ENCODE assay signal across 20 cellular contexts in the genomic region with DNA sequence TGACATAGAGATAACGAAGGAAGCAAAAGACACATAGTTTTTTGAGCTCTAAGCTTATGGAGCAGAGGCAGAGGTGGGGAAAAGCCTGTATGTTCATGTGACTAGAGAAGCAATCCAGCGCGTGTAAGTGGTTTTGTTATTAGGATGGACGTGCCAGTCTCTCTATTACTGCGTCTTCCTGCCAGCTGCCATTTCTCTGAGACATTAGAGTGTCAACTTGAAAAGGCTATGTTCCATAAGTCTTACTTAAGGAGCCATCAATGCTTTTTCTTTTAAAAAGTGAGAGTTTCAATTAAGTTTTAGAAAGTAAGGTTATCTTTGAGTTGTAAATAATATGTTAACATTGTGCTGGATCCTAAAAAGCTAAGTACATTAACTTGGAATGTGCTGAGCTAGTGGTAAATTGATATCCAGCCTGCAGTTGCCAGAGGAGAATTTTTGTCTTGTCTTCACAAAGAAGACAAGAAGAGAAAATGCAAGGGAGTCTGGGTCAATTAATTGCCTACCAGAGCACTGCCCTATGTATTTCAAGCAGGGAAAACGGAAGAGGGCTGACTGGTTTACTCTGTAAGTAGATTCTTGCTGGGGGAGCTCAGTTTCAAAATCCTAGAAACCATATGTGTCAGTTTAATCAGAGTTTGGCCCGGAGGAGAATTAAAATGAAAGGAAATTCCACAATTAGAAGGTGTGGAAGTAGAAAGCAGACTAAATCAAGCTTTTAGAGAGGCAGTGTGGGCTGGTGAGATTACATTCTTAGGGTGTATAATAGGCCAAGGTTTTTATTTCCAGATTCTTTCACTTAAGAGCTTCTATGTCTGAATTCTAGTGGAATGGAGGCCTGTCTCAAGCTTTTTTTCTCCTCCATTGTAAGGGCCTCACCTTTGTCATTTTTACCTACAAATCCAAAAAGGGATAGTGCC.
DNase-seq lines count a peak whose midpoint lies in the region; ATAC-seq and TF ChIP-seq lines count a peak whose summit lies in the region.
"Had no signal": no experiment of that assay in that cellular context is flagged by ENCODE, and none has a peak within 500 bp of the region (broad histone marks: within the 10 kb centered on the region; RNA-seq: fewer than 3 reads in every experiment).

No MANE protein-coding gene starts in this region.

- intact Hi-C loops in IMR-90 (cut with micrococcal nuclease) (no loop called here), mucosa of descending colon (cut with DNase I, micrococcal nuclease) (no loop called here)

- H3K36me3 ChIP-seq in ACC112 (ENCODE audit: insufficient read depth, low read length) (no peaks in the 10 kb centered on the region), IMR-90 (ENCODE audit: control insufficient read depth, insufficient read depth, low read length) (no peaks in the 10 kb centered on the region), fibroblast of lung (ENCODE audit: control insufficient read depth, insufficient read depth, low read length) (no peaks in the 10 kb centered on the region), neuronal stem cell (replicated peaks in 1 of 2; ENCODE audit: control insufficient read depth in 2 of 2, insufficient read depth in 2 of 2, low read length in 2 of 2) (no peaks in the 10 kb centered on the region), mucosa of descending colon (ENCODE audit: low read depth) (no peaks in the 10 kb centered on the region)
- H3K36me3 ChIP-seq: heart right ventricle, transverse colon had no signal

- H3K18ac ChIP-seq in IMR-90 (ENCODE audit: low read depth, low read length), result peak overlapping the region; percentile 75; the same call in 1 of the 2 replicates
- no peak overlapping the region for H3K18ac ChIP-seq in neuronal stem cell (ENCODE audit: low read length)

- H3K9me3 ChIP-seq in IMR-90 (ENCODE audit: control insufficient read depth, insufficient read depth, low read length) (no peaks in the 10 kb centered on the region), fibroblast of lung (ENCODE audit: control insufficient read depth, insufficient read depth, low read depth, low read length) (no peaks in the 10 kb centered on the region), neuronal stem cell (replicated peaks in 1 of 2; ENCODE audit: control insufficient read depth in 2 of 2, insufficient read depth in 1 of 2, low read depth in 1 of 2, low read length in 2 of 2) (no peaks in the 10 kb centered on the region), mucosa of descending colon (no peaks in the 10 kb centered on the region)
- H3K9me3 ChIP-seq: heart right ventricle, transverse colon had no signal

- H3K14ac ChIP-seq in IMR-90 (replicated peaks; ENCODE audit: low read depth, low read length) (0 out of 2 replicates have a peak overlapping the region, but pooled peaks have one; percentile 10), neuronal stem cell (ENCODE audit: low read length) (no peak overlapping the region)

- no peaks in the 10 kb centered on the region for H3K9me1 ChIP-seq in IMR-90 (ENCODE audit: insufficient read depth, low read length)

- no peak for TF ChIP-seq CTCF in IMR-90 (conservative IDR thresholded peaks at IDR 0.05; ENCODE audit: low read depth, low read length)
- no peak for TF ChIP-seq CTCF in fibroblast of lung (conservative IDR thresholded peaks at IDR 0.05 in 1 of 2, IDR thresholded peaks at IDR 0.05 in 1 of 2; ENCODE audit: low read depth in 1 of 2, low read length in 2 of 2)
- no peak for TF ChIP-seq CTCF in type B pancreatic cell (conservative IDR thresholded peaks at IDR 0.05)
- no peak for TF ChIP-seq CTCF in mucosa of descending colon (IDR thresholded peaks at IDR 0.05)

- H3K9ac ChIP-seq in IMR-90 (ENCODE audit: low read depth, low read length) (0 out of 2 replicates have a peak overlapping the region, but pooled peaks have one; percentile 14), fibroblast of lung (ENCODE audit: insufficient read depth, low read length) (no peak overlapping the region), neuronal stem cell (ENCODE audit: low read depth, low read length, poor library complexity) (no peak overlapping the region)

- H3K27ac Mint-ChIP-seq in activated CD4-positive, alpha-beta memory T cell treated with anti-CD3 and anti-CD28 coated beads, Interleukin-2, amount 10 ng/mL, durations not matched to agents 7 days and 5 days, result no peak overlapping the region
- H3K27ac Mint-ChIP-seq in type B pancreatic cell, result no peak overlapping the region
- H3K27ac Mint-ChIP-seq: natural killer cell; stimulated activated memory B cell treated with anti-CD40 and anti-IgM and Interleukin-4, amounts not matched to agents 10 μg/mL and 1 μg/mL and 100 μg/mL, for 72 hours; T-helper 1 cell treated with Interleukin-12 subunit alpha and Interleukin-12 subunit beta and Interleukin-4 antibody, amounts not matched to agents 30 μg/mL and 1 μg/mL, for 36 hours had no signal

- H3K27me3 ChIP-seq in ACC112 (ENCODE audit: insufficient read depth, low read length), result no peaks in the 10 kb centered on the region
- H3K27me3 ChIP-seq in IMR-90 (ENCODE audit: control insufficient read depth, insufficient read depth, low read length), result no peaks in the 10 kb centered on the region
- no peaks in the 10 kb centered on the region for H3K27me3 ChIP-seq in fibroblast of lung (ENCODE audit: control insufficient read depth, insufficient read depth, low read length)
- no peaks in the 10 kb centered on the region for H3K27me3 ChIP-seq in neuronal stem cell (ENCODE audit: control insufficient read depth in 3 of 3, insufficient read depth in 3 of 3, low read depth in 1 of 3, low read length in 3 of 3)
- H3K27me3 ChIP-seq: heart right ventricle, transverse colon had no signal

- H2AK5ac ChIP-seq in IMR-90 (ENCODE audit: low read depth, low read length), result 0 out of 2 replicates have a peak overlapping the region, but pooled peaks have one; percentile 28
- no peak overlapping the region for H2AK5ac ChIP-seq in neuronal stem cell (ENCODE audit: low read depth, low read length)

- H4K5ac ChIP-seq in IMR-90 (ENCODE audit: low read depth, low read length), result peak overlapping the region; percentile 75; the same call in 1 of the 2 replicates

- in situ Hi-C loops in IMR-90 (cut with MboI; ENCODE audit: low sequenced_read_pairs), result no loop called here

- no peak overlapping the region for H2BK12ac ChIP-seq in neuronal stem cell (ENCODE audit: low read length)

- no peaks in the 10 kb centered on the region for H3K27me3 Mint-ChIP-seq in activated CD4-positive, alpha-beta memory T cell treated with anti-CD3 and anti-CD28 coated beads, Interleukin-2, amount 10 ng/mL, durations not matched to agents 7 days and 5 days
- no peaks in the 10 kb centered on the region for H3K27me3 Mint-ChIP-seq in type B pancreatic cell
- H3K27me3 Mint-ChIP-seq: stimulated activated memory B cell treated with anti-CD40 and anti-IgM and Interleukin-4, amounts not matched to agents 10 μg/mL and 1 μg/mL and 100 μg/mL, for 72 hours had no signal

- H3K23ac ChIP-seq in IMR-90 (ENCODE audit: low read depth, low read length) (no peak overlapping the region), neuronal stem cell (ENCODE audit: low read depth, low read length, poor library complexity) (no peak overlapping the region)

- H2BK15ac ChIP-seq in IMR-90 (ENCODE audit: low read depth, low read length) (no peak overlapping the region), neuronal stem cell (ENCODE audit: low read length) (no peak overlapping the region)

- no peak overlapping the region for H3K4me3 ChIP-seq in ACC112 (ENCODE audit: low read depth, low read length)
- H3K4me3 ChIP-seq in IMR-90 (ENCODE audit: insufficient read depth, low read depth, low read length), result no peak overlapping the region
- H3K4me3 ChIP-seq in fibroblast of lung (replicated peaks in 1 of 4; ENCODE audit: control extremely low read depth in 1 of 4, insufficient read depth in 1 of 4, low read depth in 3 of 4, low read length in 4 of 4), result no peak overlapping the region
- no peak overlapping the region for H3K4me3 ChIP-seq in neuronal stem cell (ENCODE audit: low read length in 2 of 2)
- no peak overlapping the region for H3K4me3 ChIP-seq in mucosa of descending colon
- H3K4me3 ChIP-seq: coronary artery, heart right ventricle, transverse colon had no signal

- H3K4ac ChIP-seq in IMR-90 (ENCODE audit: low read depth, low read length) (no peak overlapping the region), neuronal stem cell (ENCODE audit: low read length) (no peak overlapping the region)

- no peak for TF ChIP-seq POLR2A in IMR-90 (IDR thresholded peaks at IDR 0.05; ENCODE audit: low read depth, low read length)

- peak overlapping the region; percentile 3 for H2BK120ac ChIP-seq in IMR-90 (ENCODE audit: low read depth, low read length)
- no peak overlapping the region for H2BK120ac ChIP-seq in neuronal stem cell (ENCODE audit: low read depth, low read length)

- POLR2A ChIA-PET in IMR-90 (lab: Charles Lee; ENCODE audit: unreplicated experiment), result interaction anchor here (0.5 kb wide), 1 partner anchor 378 kb away, joined by 6 read pairs; no protein-coding TSS in a partner anchor
- POLR2A ChIA-PET in activated CD4-positive, alpha-beta memory T cell treated with anti-CD3 and anti-CD28 coated beads, Interleukin-2, amount 10 ng/mL, durations not matched to agents 7 days and 5 days (lab: Charles Lee), result no interaction called here

- H3K79me2 ChIP-seq in ACC112 (ENCODE audit: control insufficient read depth, insufficient read depth, low read length, unreplicated experiment) (no peaks in the 10 kb centered on the region), fibroblast of lung (ENCODE audit: control insufficient read depth, insufficient read depth, low read length) (no peaks in the 10 kb centered on the region)

- dilution Hi-C loops in IMR-90 (cut with HindIII; ENCODE audit: low sequenced_read_pairs, unreplicated experiment), result no loop called here

- no TSS peak for BruUV-seq in IMR-90 (replicated peaks; lab: Mats Ljungman, UMichigan)

- H2AK9ac ChIP-seq in IMR-90 (replicated peaks; ENCODE audit: low read depth, low read length, poor library complexity), result no peak overlapping the region

- CTCF ChIA-PET in IMR-90 (lab: Yijun Ruan, JAX), result interaction anchor here (1.0 to 1.5 kb wide), 2 partner anchors 23 to 158 kb away, joined by 3 to 6 read pairs; no protein-coding TSS in a partner anchor
- CTCF ChIA-PET in activated CD4-positive, alpha-beta memory T cell treated with anti-CD3 and anti-CD28 coated beads, Interleukin-2, amount 10 ng/mL, durations not matched to agents 7 days and 5 days (lab: Charles Lee), result no interaction called here

- H3K4me3 Mint-ChIP-seq in activated CD4-positive, alpha-beta memory T cell treated with anti-CD3 and anti-CD28 coated beads, Interleukin-2, amount 10 ng/mL, durations not matched to agents 7 days and 5 days, result no peak overlapping the region
- H3K4me3 Mint-ChIP-seq in type B pancreatic cell, result no peak overlapping the region
- H3K4me3 Mint-ChIP-seq: natural killer cell; stimulated activated memory B cell treated with anti-CD40 and anti-IgM and Interleukin-4, amounts not matched to agents 10 μg/mL and 1 μg/mL and 100 μg/mL, for 72 hours; T-helper 1 cell treated with Interleukin-12 subunit alpha and Interleukin-12 subunit beta and Interleukin-4 antibody, amounts not matched to agents 30 μg/mL and 1 μg/mL, for 36 hours had no signal

- peak overlapping the region; percentile 18; the same call in 1 of the 2 replicates for H2BK20ac ChIP-seq in IMR-90 (ENCODE audit: low read depth, low read length)

- peak overlapping the region; percentile 10 to 24; a peak in 2 of 4 replicates for H4K8ac ChIP-seq in IMR-90 (ENCODE audit: low read depth in 2 of 2, low read length in 2 of 2)
- no peak overlapping the region for H4K8ac ChIP-seq in neuronal stem cell (ENCODE audit: low read depth, low read length)

- H2BK5ac ChIP-seq in IMR-90 (ENCODE audit: low read depth, low read length, poor library complexity, severe bottlenecking) (peak overlapping the region; percentile 41), neuronal stem cell (ENCODE audit: low read length) (no peak overlapping the region)

- 100% methylated on average over 1 of the region's 7 CpGs; no CpG with 5 or more reads in 1 of the 2 experiments for WGBS in IMR-90 (ENCODE audit: extremely low coverage in 2 of 2, insufficient read length in 1 of 2), 2 experiments
- no CpG with 5 or more reads among the region's 7 CpGs for WGBS in neuronal stem cell (ENCODE audit: extremely low coverage in 2 of 2, insufficient read length in 2 of 2, insufficient replicate concordance in 1 of 2), 2 donors

- H3K4me1 Mint-ChIP-seq in activated CD4-positive, alpha-beta memory T cell treated with anti-CD3 and anti-CD28 coated beads, Interleukin-2, amount 10 ng/mL, durations not matched to agents 7 days and 5 days, result no peaks in the 10 kb centered on the region
- peaks cover 4% of the 10 kb centered on the region for H3K4me1 Mint-ChIP-seq in type B pancreatic cell (ENCODE audit: unreplicated experiment)
- H3K4me1 Mint-ChIP-seq: natural killer cell; stimulated activated memory B cell treated with anti-CD40 and anti-IgM and Interleukin-4, amounts not matched to agents 10 μg/mL and 1 μg/mL and 100 μg/mL, for 72 hours had no signal

- H3K27ac ChIP-seq in ACC112 (ENCODE audit: low read depth, low read length) (no peak overlapping the region), IMR-90 (ENCODE audit: insufficient read depth, low read length) (no peak overlapping the region), fibroblast of lung (ENCODE audit: insufficient read depth, low read length) (no peak overlapping the region), neuronal stem cell (replicated peaks; ENCODE audit: low read length) (no peak overlapping the region)
- H3K27ac ChIP-seq: coronary artery, epithelial cell of prostate, heart right ventricle, transverse colon had no signal

- H2AFZ ChIP-seq in ACC112 (ENCODE audit: low read length, unreplicated experiment) (peak overlapping the region; percentile 77), IMR-90 (replicated peaks; ENCODE audit: low read length, poor library complexity) (no peak overlapping the region), fibroblast of lung (ENCODE audit: low read length) (peak overlapping the region; percentile 40), neuronal stem cell (ENCODE audit: low read length) (peak overlapping the region; percentile 66)

- no peak for TF ChIP-seq RAD21 in IMR-90 (IDR thresholded peaks at IDR 0.05; ENCODE audit: low read length)

- DNase-seq in IMR-90, result peak; percentile 37
- peak; percentile 31 to 39 for DNase-seq in fibroblast of lung (ENCODE audit: low read depth in 2 of 2)
- DNase-seq in neuronal stem cell (ENCODE audit: low spot score), result no peak
- DNase-seq in activated CD4-positive, alpha-beta memory T cell treated with anti-CD3 and anti-CD28 coated beads, Interleukin-2, amount 10 ng/mL, durations not matched to agents 7 days and 5 days, result no peak
- no peak for DNase-seq in type B pancreatic cell (ENCODE audit: extremely low spot score, unreplicated experiment)
- no peak for DNase-seq in mucosa of descending colon
- DNase-seq in kidney tubule cell (ENCODE audit: low spot score), result no peak
- DNase-seq: activated CD4-positive, CD25-positive, alpha-beta regulatory T cell; activated effector memory CD4-positive, alpha-beta T cell treated with anti-CD3 and anti-CD28 coated beads, Interleukin-2, amount 50 U/mL, for 16 hours; heart right ventricle; KBM-7; left colon; natural killer cell; NCI-H1105 treated with DMSO at 0.1 percent for 48 hours; transverse colon had no signal

- no peaks in the 10 kb centered on the region for H3K36me3 Mint-ChIP-seq in activated CD4-positive, alpha-beta memory T cell treated with anti-CD3 and anti-CD28 coated beads, Interleukin-2, amount 10 ng/mL, durations not matched to agents 7 days and 5 days (ENCODE audit: low read depth)
- H3K36me3 Mint-ChIP-seq in type B pancreatic cell, result no peaks in the 10 kb centered on the region
- H3K36me3 Mint-ChIP-seq: natural killer cell; stimulated activated memory B cell treated with anti-CD40 and anti-IgM and Interleukin-4, amounts not matched to agents 10 μg/mL and 1 μg/mL and 100 μg/mL, for 72 hours had no signal

- no peaks in the 10 kb centered on the region for H3K9me3 Mint-ChIP-seq in activated CD4-positive, alpha-beta memory T cell treated with anti-CD3 and anti-CD28 coated beads, Interleukin-2, amount 10 ng/mL, durations not matched to agents 7 days and 5 days
- H3K9me3 Mint-ChIP-seq in type B pancreatic cell, result peaks cover 4% of the 10 kb centered on the region
- H3K9me3 Mint-ChIP-seq: natural killer cell; stimulated activated memory B cell treated with anti-CD40 and anti-IgM and Interleukin-4, amounts not matched to agents 10 μg/mL and 1 μg/mL and 100 μg/mL, for 72 hours; T-helper 1 cell treated with Interleukin-12 subunit alpha and Interleukin-12 subunit beta and Interleukin-4 antibody, amounts not matched to agents 30 μg/mL and 1 μg/mL, for 36 hours had no signal

- H3K79me1 ChIP-seq in IMR-90 (ENCODE audit: low read depth in 1 of 2, low read length in 2 of 2), result no peaks in the 10 kb centered on the region
- H3K79me1 ChIP-seq in neuronal stem cell (ENCODE audit: low read depth, low read length), result no peaks in the 10 kb centered on the region

- peak overlapping the region; percentile 74; the same call in 1 of the 2 replicates for H3K4me2 ChIP-seq in IMR-90 (ENCODE audit: low read depth, low read length)
- H3K4me2 ChIP-seq in fibroblast of lung (ENCODE audit: extremely low read depth, insufficient read depth, low read length), result no peak overlapping the region
- no peak overlapping the region for H3K4me2 ChIP-seq in neuronal stem cell (ENCODE audit: insufficient read depth, low read length, poor library complexity, severe bottlenecking)

- no peaks in the 10 kb centered on the region for H4K20me1 ChIP-seq in IMR-90 (ENCODE audit: insufficient read depth, low read length)
- H4K20me1 ChIP-seq in fibroblast of lung (ENCODE audit: control insufficient read depth, extremely low read depth, insufficient read depth, low read length), result no peaks in the 10 kb centered on the region

- H3K4me1 ChIP-seq in ACC112 (ENCODE audit: control insufficient read depth, insufficient read depth, low read length, unreplicated experiment) (peaks cover 4% of the 10 kb centered on the region), IMR-90 (ENCODE audit: control insufficient read depth, insufficient read depth, low read length) (peaks cover 6% of the 10 kb centered on the region; the same call in 1 of the 2 replicates), fibroblast of lung (ENCODE audit: control insufficient read depth, extremely low read depth, insufficient read depth, low read length) (no peaks in the 10 kb centered on the region), neuronal stem cell (ENCODE audit: control insufficient read depth in 2 of 2, insufficient read depth in 1 of 2, low read depth in 1 of 2, low read length in 2 of 2) (peaks cover 2 to 7% of the 10 kb centered on the region in 2 donors), mucosa of descending colon (ENCODE audit: low read depth) (no peaks in the 10 kb centered on the region)

- ATAC-seq in IMR-90 (ENCODE audit: low read depth) (peak; percentile 74), mucosa of descending colon (no peak)
- ATAC-seq: heart right ventricle; left colon; natural killer cell; stimulated activated memory B cell treated with anti-CD40 and anti-IgM and Interleukin-4, amounts not matched to agents 10 μg/mL and 1 μg/mL and 100 μg/mL, for 72 hours had no signal

- H3K56ac ChIP-seq in IMR-90 (ENCODE audit: extremely low read depth, insufficient read depth, low read length), result no peak overlapping the region

- H4K91ac ChIP-seq in IMR-90 (ENCODE audit: insufficient read depth, low read depth, low read length), result no peak overlapping the region
- H4K91ac ChIP-seq in neuronal stem cell (ENCODE audit: low read depth, low read length, poor library complexity), result no peak overlapping the region

Comparison
In these comparisons a context has a peak if more than half of its experiments do, and no peak if none do; other contexts are left out.
1. DNase-seq: peak in IMR-90 (single experiment) and fibroblast of lung (2 of 2); none in neuronal stem cell (single experiment), activated CD4-positive, alpha-beta memory T cell treated with anti-CD3 and anti-CD28 coated beads, Interleukin-2, amount 10 ng/mL, durations not matched to agents 7 days and 5 days (single experiment), type B pancreatic cell (single experiment), mucosa of descending colon (0 of 3) and kidney tubule cell (single experiment).